ENCODE assay signal across 19 cellular contexts in genomic region chr10:8214587-8214986, GRCh38.
"Had no signal": no experiment of that assay in that cellular context is flagged by ENCODE, and none has a peak within 500 bp of the region (broad histone marks: within the 10 kb centered on the region; RNA-seq: fewer than 3 reads in every experiment).

No MANE protein-coding gene starts in this region.

- H3K4me2 ChIP-seq: KMS-11, SK-N-SH had no signal

- H3K27ac ChIP-seq: HL-60, KMS-11, RWPE1 had no signal

- H3K4me3 ChIP-seq: K562 had no signal

- H3K9me3 ChIP-seq: SK-N-SH had no signal

- ATAC-seq: K562, T-cell had no signal

- DNase-seq: Kasumi-1, MM.1S, NCI-H1092 treated with DMSO at 0.1 percent for 48 hours, NCI-H1436, NCI-H187 treated with DMSO at 0.1 percent for 48 hours, NCI-H2029 treated with DMSO at 0.1 percent for 48 hours, NCI-H2107, NCI-H2227 treated with DMSO at 0.1 percent for 48 hours, NCI-H524, NCI-H526 treated with DMSO at 0.1 percent for 48 hours, NCI-H774, SHP77, SK-N-SH, SW 1271, T-cell had no signal

- H3K9ac ChIP-seq: KMS-11, SK-N-SH had no signal
